ENCODE assay signal across 18 cellular contexts in the genomic region with DNA sequence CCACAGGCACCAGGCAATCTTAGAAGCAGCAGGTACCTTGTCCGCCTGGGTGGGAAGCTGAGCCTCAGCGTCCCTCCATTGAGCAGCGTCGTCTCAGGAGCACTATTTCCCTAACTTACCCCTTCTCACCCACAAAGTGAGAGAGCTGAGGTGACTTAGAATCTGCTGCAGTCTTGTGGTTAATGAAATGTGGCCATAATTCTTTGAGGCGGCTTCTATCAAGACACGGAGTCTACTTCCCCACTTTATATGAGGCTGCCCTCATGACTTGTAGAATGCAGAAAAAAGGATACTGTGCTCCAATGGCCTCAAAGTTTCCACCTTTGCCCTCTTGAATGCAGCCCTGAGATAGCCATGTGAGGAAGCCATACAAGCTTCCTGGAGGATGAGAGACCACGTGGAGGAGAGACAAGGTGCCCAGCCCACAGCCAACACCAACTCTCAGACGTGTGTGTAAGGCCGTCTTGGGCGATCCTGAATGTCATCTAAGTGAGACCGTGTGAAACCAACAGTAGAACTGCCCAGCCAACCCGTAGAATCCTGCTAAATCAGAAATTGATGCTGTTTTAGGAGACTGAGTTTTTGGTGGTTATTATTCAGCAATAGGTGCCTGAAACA. TPM values are rescaled to one million over a fixed set of nuclear protein-coding genes. Genes with fewer than 3 reads are reported as not detected.
DNase-seq lines count a peak whose midpoint lies in the region; ATAC-seq and TF ChIP-seq lines count a peak whose summit lies in the region.
"Had no signal": no experiment of that assay in that cellular context is flagged by ENCODE, and none has a peak within 500 bp of the region (broad histone marks: within the 10 kb centered on the region; RNA-seq: fewer than 3 reads in every experiment).

No MANE protein-coding gene starts in this region.

- H3K79me2 ChIP-seq in OCI-LY1 (ENCODE audit: insufficient read depth, low read length) = no peaks in the 10 kb centered on the region

- intact Hi-C loops in tibial artery (cut with DNase I; ENCODE audit: low total_unique reads) = no loop called here

- no peak overlapping the region for H3K4me3 ChIP-seq in OCI-LY1 (ENCODE audit: low read depth, low read length, poor library complexity, severe bottlenecking)
- no peak overlapping the region for H3K4me3 ChIP-seq in tibial artery
- H3K4me3 ChIP-seq: neural progenitor cell, right atrium auricular region, SK-N-MC had no signal

- H3K9me3 Mint-ChIP-seq in activated CD8-positive, alpha-beta memory T cell treated with anti-CD3 and anti-CD28 coated beads, Interleukin-2, amount 10 ng/mL, durations not matched to agents 7 days and 5 days (ENCODE audit: low read depth) = no peaks in the 10 kb centered on the region

- H3K4me3 Mint-ChIP-seq in activated CD8-positive, alpha-beta memory T cell treated with anti-CD3 and anti-CD28 coated beads, Interleukin-2, amount 10 ng/mL, durations not matched to agents 7 days and 5 days = no peak overlapping the region
- H3K4me3 Mint-ChIP-seq: neural progenitor cell had no signal

- peak overlapping the region; percentile 8; the same call in 1 of the 2 replicates for H3K9ac ChIP-seq in OCI-LY1 (ENCODE audit: low read length)
- H3K9ac ChIP-seq: neural progenitor cell had no signal

- no peaks in the 10 kb centered on the region for H3K9me2 ChIP-seq in OCI-LY1 (ENCODE audit: low read depth, low read length)

- 0 out of 2 replicates have a peak overlapping the region, but pooled peaks have one; percentile 30 for H2AFZ ChIP-seq in OCI-LY1 (ENCODE audit: low read length)
- H2AFZ ChIP-seq: neural progenitor cell had no signal

- H3K36me3 ChIP-seq in OCI-LY1 (ENCODE audit: insufficient read depth, low read length) = no peaks in the 10 kb centered on the region
- H3K36me3 ChIP-seq in tibial artery = no peaks in the 10 kb centered on the region
- H3K36me3 ChIP-seq: neural progenitor cell, right atrium auricular region had no signal

- H3K4me1 ChIP-seq in OCI-LY1 (ENCODE audit: insufficient read depth, low read length, severe bottlenecking) (peaks cover 50% of the 10 kb centered on the region), tibial artery (no peaks in the 10 kb centered on the region)
- H3K4me1 ChIP-seq: foreskin keratinocyte, right atrium auricular region had no signal

- no peak for TF ChIP-seq CTCF in OCI-LY1 (IDR thresholded peaks at IDR 0.05; ENCODE audit: low read length)
- no peak for TF ChIP-seq CTCF in tibial artery (IDR thresholded peaks at IDR 0.05)

- no peaks in the 10 kb centered on the region for H3K27me3 Mint-ChIP-seq in activated CD8-positive, alpha-beta memory T cell treated with anti-CD3 and anti-CD28 coated beads, Interleukin-2, amount 10 ng/mL, durations not matched to agents 7 days and 5 days

- H3K27ac ChIP-seq in OCI-LY1 (ENCODE audit: low read depth, low read length, poor library complexity, severe bottlenecking) (peak overlapping the region; percentile 54), tibial artery (no peak overlapping the region)
- H3K27ac ChIP-seq: foreskin keratinocyte, neural progenitor cell, right atrium auricular region, SK-N-MC had no signal

- no peak for DNase-seq in activated CD8-positive, alpha-beta memory T cell treated with anti-CD3 and anti-CD28 coated beads, Interleukin-2, amount 10 ng/mL, durations not matched to agents 7 days and 5 days
- DNase-seq in activated CD8-positive, alpha-beta memory T cell treated with anti-CD3 and anti-CD28 coated beads, Interleukin-2, amount 50 U/mL, for 4 hours = no peak
- DNase-seq in islet precursor cell = peak; percentile 30
- DNase-seq in NCI-H2029 (lab: John Stamatoyannopoulos, UW) = no peak
- no peak for DNase-seq in tibial artery
- DNase-seq: amniotic stem cell; foreskin keratinocyte; NCI-H146; OCI-M1; stimulated activated CD4-positive, alpha-beta T cell treated with anti-CD3 and anti-CD28 coated beads, Interleukin-1b, Interleukin-23, amount 100 ng/mL, for 48 hours had no signal

- H3K36me3 Mint-ChIP-seq in activated CD8-positive, alpha-beta memory T cell treated with anti-CD3 and anti-CD28 coated beads, Interleukin-2, amount 10 ng/mL, durations not matched to agents 7 days and 5 days = no peaks in the 10 kb centered on the region
- H3K36me3 Mint-ChIP-seq: neural progenitor cell had no signal

- H3K9me3 ChIP-seq in OCI-LY1 (ENCODE audit: low read length) (no peaks in the 10 kb centered on the region), tibial artery (no peaks in the 10 kb centered on the region)
- H3K9me3 ChIP-seq: right atrium auricular region had no signal

- no peaks in the 10 kb centered on the region for H3K27me3 ChIP-seq in OCI-LY1 (ENCODE audit: insufficient read depth, low read length)
- peaks cover 0 to 3% of the 10 kb centered on the region in 2 donors for H3K27me3 ChIP-seq in tibial artery
- H3K27me3 ChIP-seq: neural progenitor cell, right atrium auricular region had no signal

- H3F3A ChIP-seq in OCI-LY1 (ENCODE audit: insufficient read depth, low read length) = no peaks in the 10 kb centered on the region

- peak overlapping the region; percentile 26; the same call in 1 of the 2 replicates for H3K4me2 ChIP-seq in OCI-LY1 (ENCODE audit: low read length)
- H3K4me2 ChIP-seq: neural progenitor cell had no signal

- peak overlapping the region; percentile 17 for H3K27ac Mint-ChIP-seq in activated CD8-positive, alpha-beta memory T cell treated with anti-CD3 and anti-CD28 coated beads, Interleukin-2, amount 10 ng/mL, durations not matched to agents 7 days and 5 days
- H3K27ac Mint-ChIP-seq: neural progenitor cell had no signal

- H4K20me1 ChIP-seq in OCI-LY1 (ENCODE audit: insufficient read depth, low read length) = no peaks in the 10 kb centered on the region

- peak; percentile 50 for ATAC-seq in activated CD8-positive, alpha-beta memory T cell treated with anti-CD3 and anti-CD28 coated beads, Interleukin-2, amount 10 ng/mL, durations not matched to agents 7 days and 5 days
- ATAC-seq in HG02840 (IDR thresholded peaks at IDR 0.05; ENCODE audit: low FRiP score, unreplicated experiment) (no peak), HG03045 (IDR thresholded peaks at IDR 0.05; ENCODE audit: unreplicated experiment) (no peak)
- ATAC-seq: foreskin keratinocyte had no signal

- CTCF ChIA-PET in activated CD8-positive, alpha-beta memory T cell treated with anti-CD3 and anti-CD28 coated beads, Interleukin-2, amount 10 ng/mL, durations not matched to agents 7 days and 5 days (lab: Charles Lee) = interaction anchor here (0.8 to 3.1 kb wide), 8 partner anchors 9 to 56 kb away, joined by 3 to 16 read pairs (median 6); a partner anchor contains a TSS

- H3K4me1 Mint-ChIP-seq in activated CD8-positive, alpha-beta memory T cell treated with anti-CD3 and anti-CD28 coated beads, Interleukin-2, amount 10 ng/mL, durations not matched to agents 7 days and 5 days = peaks cover 58% of the 10 kb centered on the region

RNA-seq across cellular contexts. Expression of a gene that starts 9.1 kb away (rescaled TPM):
- total RNA-seq in activated CD8-positive, alpha-beta memory T cell treated with anti-CD3 and anti-CD28 coated beads, Interleukin-2, amount 10 ng/mL, durations not matched to agents 7 days and 5 days = 10 to 100 TPM; 44.8 to 53.0 TPM
- total RNA-seq: A172, endothelial cell of umbilical vein had no signal

RNA-seq across cellular contexts. Expression of a gene that starts 53.9 kb away (rescaled TPM):
- total RNA-seq in activated CD8-positive, alpha-beta memory T cell treated with anti-CD3 and anti-CD28 coated beads, Interleukin-2, amount 10 ng/mL, durations not matched to agents 7 days and 5 days = 1 to 10 TPM; 2.1 TPM
